In genomic region chr2:26765475-26766200, GRCh38 we compare ENCODE assay signal across 1 cellular context.
TF ChIP-seq lines count a peak whose summit lies in the region.

No MANE protein-coding gene starts in this region.

TF ChIP-seq in K562, 482 proteins besides CTCF, POLR2A, EP300 and RAD21 (continued from another document):
- TF ChIP-seq PHF21A (IDR thresholded peaks at IDR 0.05; ENCODE audit: borderline replicate concordance, low read depth) (no peak), E2F6 (IDR thresholded peaks at IDR 0.05; ENCODE audit: borderline replicate concordance in 1 of 2, extremely low read depth in 1 of 2, insufficient read depth in 1 of 2, insufficient read length in 1 of 2, low read depth in 1 of 2, low read length in 1 of 2, poor library complexity in 1 of 2, severe bottlenecking in 1 of 2) (peak in 1 of 2 experiments; percentile 6), RBFOX2 (IDR thresholded peaks at IDR 0.05; ENCODE audit: low read depth, low read length) (0 out of 2 replicates have a peak, but pooled peaks have one; percentile 14), NCOA4 (IDR thresholded peaks at IDR 0.05; ENCODE audit: partially characterized antibody) (no peak), CLOCK (CRISPR knock-in tag; IDR thresholded peaks at IDR 0.05; ENCODE audit: borderline replicate concordance) (no peak), ZNF174 (CRISPR knock-in tag; IDR thresholded peaks at IDR 0.05) (no peak), NFE2 (IDR thresholded peaks at IDR 0.05; ENCODE audit: low read depth) (0 out of 2 replicates have a peak, but pooled peaks have one; percentile 6), YY1 (IDR thresholded peaks at IDR 0.05; ENCODE audit: borderline replicate concordance in 1 of 3, control insufficient read depth in 1 of 3, extremely low read depth in 1 of 3, insufficient read depth in 3 of 3, insufficient read length in 1 of 3, insufficient replicate concordance in 2 of 3, low read depth in 1 of 3, low read length in 2 of 3) (no peak), ETV1 (tag; conservative IDR thresholded peaks at IDR 0.05; ENCODE audit: low read depth) (no peak), ETV6 (IDR thresholded peaks at IDR 0.05; ENCODE audit: borderline replicate concordance in 1 of 2, low read depth in 2 of 2, low read length in 1 of 2) (no peak), ETV6 (CRISPR knock-in tag; IDR thresholded peaks at IDR 0.05; ENCODE audit: borderline replicate concordance) (no peak), DIDO1 (tag; IDR thresholded peaks at IDR 0.05; ENCODE audit: low read depth) (no peak), ZNF511 (CRISPR knock-in tag; IDR thresholded peaks at IDR 0.05) (0 out of 2 replicates have a peak, but pooled peaks have one; percentile 17), EP400 (IDR thresholded peaks at IDR 0.05) (no peak), SMARCB1 (IDR thresholded peaks at IDR 0.05; ENCODE audit: insufficient read length, low read depth) (no peak), ZNF644 (tag; IDR thresholded peaks at IDR 0.05; ENCODE audit: low read depth) (no peak), ZNF3 (CRISPR knock-in tag; IDR thresholded peaks at IDR 0.05) (no peak), MED1 (CRISPR knock-in tag; IDR thresholded peaks at IDR 0.05; ENCODE audit: borderline replicate concordance) (no peak), ZNF146 (CRISPR knock-in tag; IDR thresholded peaks at IDR 0.05; ENCODE audit: unreplicated experiment) (no peak), KLF1 (tag; IDR thresholded peaks at IDR 0.05) (no peak), GABPB2 (CRISPR knock-in tag; conservative IDR thresholded peaks at IDR 0.05) (no peak)
